In the genomic region with DNA sequence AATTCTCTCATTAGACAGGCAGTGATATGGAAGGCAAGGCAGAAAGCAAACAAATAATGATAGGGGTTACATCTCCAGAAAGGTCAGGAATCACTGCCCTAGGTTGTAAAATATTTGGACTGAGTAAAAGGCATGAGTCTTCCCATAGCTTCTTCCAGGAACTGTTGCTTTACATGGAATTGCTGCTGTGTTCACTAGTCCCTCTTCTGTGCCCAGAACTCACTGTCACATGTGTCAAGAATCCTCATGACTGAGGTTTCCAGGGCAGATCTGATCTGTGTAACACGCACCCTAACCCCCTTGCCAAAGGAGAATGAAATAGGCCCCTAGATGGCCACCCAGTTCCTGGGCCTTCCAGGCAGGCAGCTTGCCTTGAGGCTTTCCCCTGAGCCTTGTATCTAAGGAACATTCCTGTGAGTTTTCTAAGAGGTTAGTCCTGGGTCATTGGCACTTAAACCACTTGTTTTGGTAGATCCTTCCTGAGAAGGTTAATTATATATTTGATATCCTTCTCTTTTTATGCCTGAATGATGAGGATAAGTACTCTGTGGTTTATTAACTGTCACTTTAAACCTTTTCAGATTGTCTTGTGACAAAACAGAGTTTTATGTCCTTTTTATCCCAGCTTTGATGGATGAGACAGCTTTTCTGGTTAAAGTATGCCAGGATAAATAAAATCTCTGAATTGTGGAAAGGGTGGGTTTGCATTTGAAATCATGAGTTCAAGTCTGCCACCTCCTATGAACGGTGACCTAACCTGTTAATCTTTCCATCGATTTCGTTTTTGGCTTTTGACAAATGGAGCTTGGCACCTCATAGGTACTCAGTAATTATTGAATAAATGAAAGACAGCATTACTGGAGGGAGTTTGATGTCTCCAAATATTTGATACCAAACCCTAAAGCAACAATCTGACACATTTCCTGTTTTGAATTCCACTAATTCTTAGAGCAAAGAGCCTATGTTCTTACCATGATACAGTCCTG, we compare ENCODE assay signal across 1 cellular context.
TF ChIP-seq lines count a peak whose summit lies in the region.

No MANE protein-coding gene starts in this region.

TF ChIP-seq in HepG2, 621 proteins besides CTCF, POLR2A, EP300 and RAD21 (continued from another document):
- TF ChIP-seq, protein P1, sequence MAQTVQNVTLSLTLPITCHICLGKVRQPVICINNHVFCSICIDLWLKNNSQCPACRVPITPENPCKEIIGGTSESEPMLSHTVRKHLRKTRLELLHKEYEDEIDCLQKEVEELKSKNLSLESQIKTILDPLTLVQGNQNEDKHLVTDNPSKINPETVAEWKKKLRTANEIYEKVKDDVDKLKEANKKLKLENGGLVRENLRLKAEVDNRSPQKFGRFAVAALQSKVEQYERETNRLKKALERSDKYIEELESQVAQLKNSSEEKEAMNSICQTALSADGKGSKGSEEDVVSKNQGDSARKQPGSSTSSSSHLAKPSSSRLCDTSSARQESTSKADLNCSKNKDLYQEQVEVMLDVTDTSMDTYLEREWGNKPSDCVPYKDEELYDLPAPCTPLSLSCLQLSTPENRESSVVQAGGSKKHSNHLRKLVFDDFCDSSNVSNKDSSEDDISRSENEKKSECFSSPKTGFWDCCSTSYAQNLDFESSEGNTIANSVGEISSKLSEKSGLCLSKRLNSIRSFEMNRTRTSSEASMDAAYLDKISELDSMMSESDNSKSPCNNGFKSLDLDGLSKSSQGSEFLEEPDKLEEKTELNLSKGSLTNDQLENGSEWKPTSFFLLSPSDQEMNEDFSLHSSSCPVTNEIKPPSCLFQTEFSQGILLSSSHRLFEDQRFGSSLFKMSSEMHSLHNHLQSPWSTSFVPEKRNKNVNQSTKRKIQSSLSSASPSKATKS (CRISPR knock-in tag; IDR thresholded peaks at IDR 0.05), result no peak
- no peak for TF ChIP-seq CEBPB (IDR thresholded peaks at IDR 0.05; ENCODE audit: borderline replicate concordance, low read depth, low read length)
- TF ChIP-seq, protein P2, sequence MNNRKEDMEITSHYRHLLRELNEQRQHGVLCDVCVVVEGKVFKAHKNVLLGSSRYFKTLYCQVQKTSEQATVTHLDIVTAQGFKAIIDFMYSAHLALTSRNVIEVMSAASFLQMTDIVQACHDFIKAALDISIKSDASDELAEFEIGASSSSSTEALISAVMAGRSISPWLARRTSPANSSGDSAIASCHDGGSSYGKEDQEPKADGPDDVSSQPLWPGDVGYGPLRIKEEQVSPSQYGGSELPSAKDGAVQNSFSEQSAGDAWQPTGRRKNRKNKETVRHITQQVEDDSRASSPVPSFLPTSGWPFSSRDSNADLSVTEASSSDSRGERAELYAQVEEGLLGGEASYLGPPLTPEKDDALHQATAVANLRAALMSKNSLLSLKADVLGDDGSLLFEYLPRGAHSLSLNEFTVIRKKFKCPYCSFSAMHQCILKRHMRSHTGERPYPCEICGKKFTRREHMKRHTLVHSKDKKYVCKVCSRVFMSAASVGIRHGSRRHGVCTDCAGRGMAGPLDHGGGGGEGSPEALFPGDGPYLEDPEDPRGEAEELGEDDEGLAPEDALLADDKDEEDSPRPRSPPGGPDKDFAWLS (CRISPR knock-in tag; IDR thresholded peaks at IDR 0.05; ENCODE audit: borderline replicate concordance), result no peak
- no peak for TF ChIP-seq SMARCE1 (IDR thresholded peaks at IDR 0.05; ENCODE audit: borderline replicate concordance)
TF ChIP-seq in HepG2: peak in this region for 0.
